ENCODE assay signal across 11 cellular contexts in the genomic region with DNA sequence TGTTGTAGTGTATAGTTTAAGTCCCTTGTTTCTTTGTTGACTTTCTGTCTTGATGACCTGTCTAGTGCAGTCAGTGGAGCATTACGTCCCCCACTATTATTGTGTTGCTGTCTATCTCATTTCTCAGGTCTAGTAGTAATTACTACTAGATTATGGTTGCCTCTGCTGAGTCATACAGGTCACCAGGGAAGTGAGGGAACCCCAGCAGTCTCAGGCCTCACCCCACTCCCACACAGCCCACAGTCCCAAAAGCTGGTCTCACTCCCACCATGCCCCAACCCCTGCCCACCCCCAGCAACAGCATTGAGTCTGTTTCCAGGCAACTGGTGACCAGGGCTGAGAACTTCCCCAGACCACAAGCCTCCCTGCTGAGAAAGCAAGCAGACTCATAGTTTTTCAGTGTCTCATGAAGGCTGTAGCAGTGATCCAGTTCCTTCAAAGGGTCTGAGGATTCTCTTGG.
DNase-seq lines count a peak whose midpoint lies in the region; ATAC-seq and TF ChIP-seq lines count a peak whose summit lies in the region.
"Had no signal": no experiment of that assay in that cellular context is flagged by ENCODE, and none has a peak within 500 bp of the region (broad histone marks: within the 10 kb centered on the region; RNA-seq: fewer than 3 reads in every experiment).

No MANE protein-coding gene starts in this region.

- no peak overlapping the region for H3K27ac ChIP-seq in foreskin keratinocyte
- no peak overlapping the region for H3K27ac ChIP-seq in coronary artery
- H3K27ac ChIP-seq in sigmoid colon, result no peak overlapping the region

- no peaks in the 10 kb centered on the region for H3K4me1 ChIP-seq in foreskin keratinocyte
- H3K4me1 ChIP-seq in sigmoid colon, result no peaks in the 10 kb centered on the region
- H3K4me1 ChIP-seq: BE2C had no signal

- H3K4me3 ChIP-seq in coronary artery (no peak overlapping the region), sigmoid colon (no peak overlapping the region)

- H3K36me3 Mint-ChIP-seq in activated CD4-positive, alpha-beta memory T cell treated with anti-CD3 and anti-CD28 coated beads for 36 hours, result no peaks in the 10 kb centered on the region

- no peak for TF ChIP-seq CTCF in foreskin keratinocyte (conservative IDR thresholded peaks at IDR 0.05)
- TF ChIP-seq CTCF in coronary artery (IDR thresholded peaks at IDR 0.05), result no peak
- TF ChIP-seq CTCF in sigmoid colon (IDR thresholded peaks at IDR 0.05), result no peak

- no peaks in the 10 kb centered on the region for H3K4me1 Mint-ChIP-seq in activated CD4-positive, alpha-beta memory T cell treated with anti-CD3 and anti-CD28 coated beads for 36 hours (ENCODE audit: low read depth)

- intact Hi-C loops in activated CD4-positive, alpha-beta memory T cell treated with anti-CD3 and anti-CD28 coated beads for 36 hours (cut with micrococcal nuclease), result no loop called here
- intact Hi-C loops in sigmoid colon (cut with DNase I), result no loop called here

- WGBS in sigmoid colon, 2 donors, result 65 to 76% methylated on average over 1 of the region's 1 CpG

- POLR2A ChIA-PET in activated CD4-positive, alpha-beta memory T cell treated with anti-CD3 and anti-CD28 coated beads for 36 hours (lab: Charles Lee), result no interaction called here

- no peak for TF ChIP-seq POLR2A in sigmoid colon (IDR thresholded peaks at IDR 0.05)

- H3K27me3 ChIP-seq in foreskin keratinocyte (no peaks in the 10 kb centered on the region), sigmoid colon (no peaks in the 10 kb centered on the region)
- H3K27me3 ChIP-seq: BE2C had no signal

- H3K9me3 Mint-ChIP-seq in activated CD4-positive, alpha-beta memory T cell treated with anti-CD3 and anti-CD28 coated beads for 36 hours, result peaks cover 10% of the 10 kb centered on the region

- no peaks in the 10 kb centered on the region for H3K27me3 Mint-ChIP-seq in activated CD4-positive, alpha-beta memory T cell treated with anti-CD3 and anti-CD28 coated beads for 36 hours

- TF ChIP-seq EP300 in sigmoid colon (IDR thresholded peaks at IDR 0.05), result no peak

- no peak overlapping the region for H3K27ac Mint-ChIP-seq in activated CD4-positive, alpha-beta memory T cell treated with anti-CD3 and anti-CD28 coated beads for 36 hours

- H3K4me3 Mint-ChIP-seq in activated CD4-positive, alpha-beta memory T cell treated with anti-CD3 and anti-CD28 coated beads for 36 hours, result no peak overlapping the region

- DNase-seq in DMS53 (lab: John Stamatoyannopoulos, UW) (peak; percentile 67), foreskin keratinocyte (peak in 1 of 2 donors; percentile 43), coronary artery (ENCODE audit: low spot score) (no peak), sigmoid colon (no peak)
- DNase-seq in activated CD4-positive, alpha-beta memory T cell treated with anti-CD3 and anti-CD28 coated beads for 36 hours, result no peak
- DNase-seq: activated naive CD4-positive, alpha-beta T cell; BE2C; NCI-H345 had no signal

- no peaks in the 10 kb centered on the region for H3K9me3 ChIP-seq in sigmoid colon
- H3K9me3 ChIP-seq: BE2C had no signal

- no peaks in the 10 kb centered on the region for H3K36me3 ChIP-seq in sigmoid colon
- H3K36me3 ChIP-seq: BE2C had no signal

- ATAC-seq in GM21515 (IDR thresholded peaks at IDR 0.05; ENCODE audit: unreplicated experiment) (peak; percentile 64), HG03520 (IDR thresholded peaks at IDR 0.05; ENCODE audit: unreplicated experiment) (peak; percentile 67), foreskin keratinocyte (peak; percentile 19), GM19455 (IDR thresholded peaks at IDR 0.05; ENCODE audit: unreplicated experiment) (no peak)

- CTCF ChIA-PET in activated CD4-positive, alpha-beta memory T cell treated with anti-CD3 and anti-CD28 coated beads for 36 hours (lab: Charles Lee), result no interaction called here
